In genomic region chr3:464255-464654, GRCh38 we compare ENCODE assay signal across 1 cellular context.
TF ChIP-seq lines count a peak whose summit lies in the region.

No MANE protein-coding gene starts in this region.

TF ChIP-seq in GM23338, 12 proteins besides CTCF, POLR2A, EP300 and RAD21 (continued from another document):
- TF ChIP-seq ZNF462 (CRISPR knock-in tag; IDR thresholded peaks at IDR 0.05) (no peak), REST (IDR thresholded peaks at IDR 0.05; ENCODE audit: unreplicated experiment) (no peak), CREB1 (CRISPR knock-in tag; IDR thresholded peaks at IDR 0.05; ENCODE audit: low read depth) (no peak), JUNB (IDR thresholded peaks at IDR 0.05; ENCODE audit: unreplicated experiment) (no peak), EZH2 (IDR thresholded peaks at IDR 0.05; ENCODE audit: low read depth, unreplicated experiment) (no peak), POLR2AphosphoS5 (IDR thresholded peaks at IDR 0.05; ENCODE audit: low read depth) (no peak), ZNF331 (CRISPR knock-in tag; IDR thresholded peaks at IDR 0.05; ENCODE audit: low read depth) (no peak), NANOG (IDR thresholded peaks at IDR 0.05; ENCODE audit: borderline replicate concordance) (no peak), STAT1 (IDR thresholded peaks at IDR 0.05; ENCODE audit: unreplicated experiment) (no peak), ZNF114 (CRISPR knock-in tag; IDR thresholded peaks at IDR 0.05) (no peak), EZH2phosphoT487 (IDR thresholded peaks at IDR 0.05; ENCODE audit: unreplicated experiment) (no peak)
TF ChIP-seq in GM23338: peak in this region for 0.
